20 cellular contexts compared by ENCODE assay signal in the genomic region with DNA sequence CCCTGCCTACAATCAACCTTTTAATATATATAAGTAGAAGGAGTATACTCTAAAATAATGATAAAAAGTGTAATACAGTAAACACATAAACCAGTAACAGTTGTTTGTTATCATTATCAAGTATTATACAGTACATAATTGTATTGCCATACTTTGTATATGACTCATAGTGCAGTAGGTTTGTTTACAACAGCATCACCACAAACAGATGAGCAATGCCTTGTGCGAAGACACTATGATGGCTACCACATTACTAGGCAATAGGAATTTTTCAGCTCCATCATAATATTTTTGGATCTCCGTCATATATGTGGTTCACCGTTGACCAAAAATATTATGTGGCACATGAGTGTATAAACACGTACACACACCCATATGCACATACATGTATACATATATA.
"Had no signal": no experiment of that assay in that cellular context is flagged by ENCODE, and none has a peak within 500 bp of the region (broad histone marks: within the 10 kb centered on the region; RNA-seq: fewer than 3 reads in every experiment).

No MANE protein-coding gene starts in this region.

- H3K4me3 ChIP-seq: ascending aorta, dorsolateral prefrontal cortex, sigmoid colon, stomach, testis, upper lobe of right lung had no signal

- H3K9ac ChIP-seq: parathyroid adenoma had no signal

- H3K36me3 ChIP-seq: ascending aorta, neutrophil, sigmoid colon, stomach, upper lobe of right lung had no signal

- DNase-seq: activated CD4-positive, alpha-beta T cell treated with anti-CD3 and anti-CD28 coated beads, Interleukin-2, amount 10 ng/mL, durations not matched to agents 24 days and 14 days; activated CD4-positive, CD25-positive, alpha-beta regulatory T cell; activated CD8-positive, alpha-beta memory T cell treated with anti-CD3 and anti-CD28 coated beads, Interleukin-2, amount 50 U/mL, for 48 hours; activated naive CD8-positive, alpha-beta T cell treated with anti-CD3 and anti-CD28 coated beads for 36 hours; dorsolateral prefrontal cortex; endodermal cell; erythroblast; hippocampal formation; mammary epithelial cell; natural killer cell; sigmoid colon; stimulated activated CD4-positive, alpha-beta T cell treated with anti-CD3 and anti-CD28 coated beads, Interleukin-1b, Interleukin-23, amount 100 ng/mL, for 48 hours; stomach; testis; upper lobe of right lung had no signal

- H3K27ac ChIP-seq: ascending aorta, dorsolateral prefrontal cortex, neutrophil, parathyroid adenoma, sigmoid colon, stomach, testis, upper lobe of right lung had no signal

- H3K27me3 ChIP-seq: ascending aorta, dorsolateral prefrontal cortex, sigmoid colon, stomach, testis, upper lobe of right lung had no signal

- ATAC-seq: left lobe of liver, natural killer cell, upper lobe of right lung had no signal

- H3K4me1 ChIP-seq: ascending aorta, parathyroid adenoma, sigmoid colon, stomach, testis, upper lobe of right lung had no signal

- H2AFZ ChIP-seq: parathyroid adenoma had no signal

- H3K9me3 ChIP-seq: ascending aorta, neutrophil, sigmoid colon, stomach, testis, upper lobe of right lung had no signal

- FAIRE-seq: keratinocyte had no signal

- H3K79me2 ChIP-seq: parathyroid adenoma had no signal
